7 cellular contexts compared by ENCODE assay signal in genomic region chr4:183987529-183987946, GRCh38.
DNase-seq lines count a peak whose midpoint lies in the region; ATAC-seq and TF ChIP-seq lines count a peak whose summit lies in the region.

No MANE protein-coding gene starts in this region.

- no peaks in the 10 kb centered on the region for H3K36me3 ChIP-seq in HUES64 (ENCODE audit: insufficient read depth, low read length)
- no peaks in the 10 kb centered on the region for H3K36me3 ChIP-seq in iPS-15b (ENCODE audit: control insufficient read depth, insufficient read depth, low read length)
- H3K36me3 ChIP-seq in skeletal muscle tissue (ENCODE audit: control insufficient read depth in 3 of 3, insufficient read depth in 3 of 3, low read length in 3 of 3): no peaks in the 10 kb centered on the region

- peaks cover 6% of the 10 kb centered on the region; the same call in 1 of the 2 replicates for H3K27me3 ChIP-seq in HUES64 (ENCODE audit: insufficient read depth, low read length)
- peaks cover 34% of the 10 kb centered on the region for H3K27me3 ChIP-seq in iPS-15b (ENCODE audit: control insufficient read depth, insufficient read depth, low read length)
- H3K27me3 ChIP-seq in skeletal muscle tissue (ENCODE audit: control insufficient read depth in 3 of 3, insufficient read depth in 3 of 3, low read length in 3 of 3): no peaks in the 10 kb centered on the region

- peak; percentile 27 for DNase-seq in astrocyte of the cerebellum (ENCODE audit: low read depth)
- DNase-seq in stimulated activated CD4-positive, alpha-beta T cell treated with anti-CD3 and anti-CD28 coated beads, Interleukin-12 subunit alpha, Interleukin-12 subunit beta, amount 100 ng/mL, for 4 hours: no peak

- no peaks in the 10 kb centered on the region for H3K9me3 ChIP-seq in HUES64 (ENCODE audit: insufficient read depth, low read depth, low read length)
- H3K9me3 ChIP-seq in iPS-15b (ENCODE audit: control insufficient read depth, insufficient read depth, low read length): no peaks in the 10 kb centered on the region
- no peaks in the 10 kb centered on the region for H3K9me3 ChIP-seq in skeletal muscle tissue (ENCODE audit: control insufficient read depth in 3 of 3, low read length in 3 of 3)

- H3K4me3 ChIP-seq in HUES64 (ENCODE audit: low read length) (peak overlapping the region; percentile 52), astrocyte of the cerebellum (ENCODE audit: low read depth, low read length) (peak overlapping the region; percentile 45), iPS-15b (ENCODE audit: low read depth, low read length) (peak overlapping the region; percentile 58), skeletal muscle tissue (ENCODE audit: low read length in 3 of 3) (peak overlapping the region; percentile 62 to 88 (median 85))

- H3K9ac ChIP-seq in HUES64 (ENCODE audit: low read depth, low read length) (peak overlapping the region; percentile 81), iPS-15b (ENCODE audit: low read depth, low read length) (no peak overlapping the region), skeletal muscle tissue (ENCODE audit: low read depth in 1 of 3, low read length in 3 of 3) (peak overlapping the region; percentile 51 to 91 (median 87))

- H3K27ac ChIP-seq in HUES64 (ENCODE audit: low read depth, low read length) (peak overlapping the region; percentile 48), skeletal muscle tissue (ENCODE audit: low read depth, low read length) (peak overlapping the region; percentile 87)

- no peak for TF ChIP-seq CTCF in astrocyte of the cerebellum (IDR thresholded peaks at IDR 0.05; ENCODE audit: low read depth, low read length, missing control alignments)

- H3K9me3 Mint-ChIP-seq in stimulated activated memory B cell treated with anti-CD40 and anti-IgM and Interleukin-4, amounts not matched to agents 10 μg/mL and 1 μg/mL and 100 μg/mL, for 72 hours: peaks cover 2% of the 10 kb centered on the region

- H3K27ac Mint-ChIP-seq in stimulated activated memory B cell treated with anti-CD40 and anti-IgM and Interleukin-4, amounts not matched to agents 10 μg/mL and 1 μg/mL and 100 μg/mL, for 72 hours: no peak overlapping the region

- WGBS in HUES64: 14% methylated on average over 20 of the region's 22 CpGs

- no peaks in the 10 kb centered on the region for H3K36me3 Mint-ChIP-seq in stimulated activated memory B cell treated with anti-CD40 and anti-IgM and Interleukin-4, amounts not matched to agents 10 μg/mL and 1 μg/mL and 100 μg/mL, for 72 hours

- in situ Hi-C loops in astrocyte of the cerebellum (cut with HindIII; ENCODE audit: low sequenced_read_pairs): no loop called here

- H3K4me1 ChIP-seq in HUES64 (ENCODE audit: insufficient read depth, low read length): peaks cover 26% of the 10 kb centered on the region
- H3K4me1 ChIP-seq in iPS-15b (ENCODE audit: control insufficient read depth, insufficient read depth, low read length): peaks cover 3% of the 10 kb centered on the region
- H3K4me1 ChIP-seq in skeletal muscle tissue (ENCODE audit: control insufficient read depth in 3 of 3, insufficient read depth in 3 of 3, low read length in 3 of 3): peaks cover 7 to 18% (median 17%) of the 10 kb centered on the region in 3 donors

- H3K4me1 Mint-ChIP-seq in stimulated activated memory B cell treated with anti-CD40 and anti-IgM and Interleukin-4, amounts not matched to agents 10 μg/mL and 1 μg/mL and 100 μg/mL, for 72 hours: no peaks in the 10 kb centered on the region

- no peak for ATAC-seq in stimulated activated memory B cell treated with anti-CD40 and anti-IgM and Interleukin-4, amounts not matched to agents 10 μg/mL and 1 μg/mL and 100 μg/mL, for 72 hours
- ATAC-seq in GM18867 (IDR thresholded peaks at IDR 0.05; ENCODE audit: unreplicated experiment): no peak

- H3K27me3 Mint-ChIP-seq in stimulated activated memory B cell treated with anti-CD40 and anti-IgM and Interleukin-4, amounts not matched to agents 10 μg/mL and 1 μg/mL and 100 μg/mL, for 72 hours: peaks cover 9% of the 10 kb centered on the region

- H3K4me3 Mint-ChIP-seq in stimulated activated memory B cell treated with anti-CD40 and anti-IgM and Interleukin-4, amounts not matched to agents 10 μg/mL and 1 μg/mL and 100 μg/mL, for 72 hours: no peak overlapping the region
